Comparison of ENCODE assay signal across 8 cellular contexts in genomic region chr18:8607776-8608682, GRCh38. TPM values are rescaled to one million over a fixed set of nuclear protein-coding genes. Genes with fewer than 3 reads are reported as not detected.
A peak's percentile ranks its signal among the peaks of the same experiment; 100 is the strongest.
DNase-seq lines count a peak whose midpoint lies in the region; ATAC-seq and TF ChIP-seq lines count a peak whose summit lies in the region.

No MANE protein-coding gene starts in this region.

- H4K20me1 ChIP-seq in hepatocyte (ENCODE audit: insufficient read depth, poor library complexity, severe bottlenecking) = peaks cover 28% of the 10 kb centered on the region

- peak overlapping the region; percentile 82; the same call in 1 of the 2 replicates for H3K4me3 ChIP-seq in AG04449 (ENCODE audit: low read depth, low read length)
- H3K4me3 ChIP-seq in WERI-Rb-1 (ENCODE audit: low read depth, low read length) = peak overlapping the region; percentile 68
- H3K4me3 ChIP-seq in hepatocyte = peak overlapping the region; percentile 57
- peak overlapping the region; percentile 87 to 97 (median 94) for H3K4me3 ChIP-seq in stomach

- POLR2A ChIA-PET in AG04449 (lab: Yijun Ruan, JAX) = no interaction called here

- intact Hi-C loops in stomach (cut with DNase I; ENCODE audit: low total_unique reads) = no loop called here

- H3K79me2 ChIP-seq in hepatocyte = peaks cover 34% of the 10 kb centered on the region

- 67% methylated on average over 17 of the region's 17 CpGs for WGBS in hepatocyte (ENCODE audit: low lambda C conversion rate, missing lambda C conversion rate)
- 66 to 74% (median 67%) methylated on average over 17 of the region's 17 CpGs for WGBS in stomach, 5 donors

- H3K9me3 ChIP-seq in WERI-Rb-1 (ENCODE audit: severe bottlenecking) (no peaks in the 10 kb centered on the region), hepatocyte (ENCODE audit: low read depth) (no peaks in the 10 kb centered on the region), stomach (no peaks in the 10 kb centered on the region)

- H3K4me1 ChIP-seq in hepatocyte (ENCODE audit: insufficient read depth) = peaks cover 29% of the 10 kb centered on the region
- peaks cover 26 to 46% (median 41%) of the 10 kb centered on the region in 4 donors for H3K4me1 ChIP-seq in stomach

- no peak for TF ChIP-seq CTCF in AG04449 (IDR thresholded peaks at IDR 0.05; ENCODE audit: insufficient read depth, low read length, missing control alignments)
- no peak for TF ChIP-seq CTCF in WERI-Rb-1 (IDR thresholded peaks at IDR 0.05; ENCODE audit: low read depth, low read length)
- TF ChIP-seq CTCF in hepatocyte (IDR thresholded peaks at IDR 0.05; ENCODE audit: poor library complexity) = no peak
- TF ChIP-seq CTCF in stomach (IDR thresholded peaks at IDR 0.05) = no peak

- no peak for TF ChIP-seq EP300 in stomach (IDR thresholded peaks at IDR 0.05)

- peaks cover 14% of the 10 kb centered on the region for H3K36me3 ChIP-seq in WERI-Rb-1
- no peaks in the 10 kb centered on the region for H3K36me3 ChIP-seq in hepatocyte (replicated peaks; ENCODE audit: insufficient read depth, low read depth)
- H3K36me3 ChIP-seq in stomach = no peaks in the 10 kb centered on the region

- H3K4me2 ChIP-seq in hepatocyte = peak overlapping the region; percentile 82

- H3K27ac ChIP-seq in WERI-Rb-1 = peak overlapping the region; percentile 65; the same call in 1 of the 2 replicates
- peak overlapping the region; percentile 41 for H3K27ac ChIP-seq in hepatocyte
- H3K27ac ChIP-seq in stomach = peak overlapping the region in 4 of 5 donors; percentile 76 to 88 (median 83)

- CTCF ChIA-PET in AG04449 (lab: Yijun Ruan, JAX) = interaction anchor here (1.5 to 3.4 kb wide), 5 partner anchors 8 to 380 kb away, joined by 3 to 25 read pairs (median 6); no protein-coding TSS in a partner anchor

- ATAC-seq in GM21619 (IDR thresholded peaks at IDR 0.05; ENCODE audit: unreplicated experiment) (peak; percentile 35), HG02852 (IDR thresholded peaks at IDR 0.05; ENCODE audit: unreplicated experiment) (no peak)

- no peak for TF ChIP-seq POLR2A in stomach (IDR thresholded peaks at IDR 0.05)

- H3K9me2 ChIP-seq in hepatocyte (replicated peaks; ENCODE audit: insufficient read depth) = no peaks in the 10 kb centered on the region

- H3K27me3 ChIP-seq in WERI-Rb-1 (ENCODE audit: insufficient read depth, low read depth, severe bottlenecking) (no peaks in the 10 kb centered on the region), hepatocyte (no peaks in the 10 kb centered on the region), stomach (no peaks in the 10 kb centered on the region)

- H2AFZ ChIP-seq in hepatocyte = peak overlapping the region; percentile 93

- no peak for DNase-seq in AG04449 (ENCODE audit: low read depth, low spot score)
- no peak for DNase-seq in WERI-Rb-1
- DNase-seq in hepatocyte (ENCODE audit: low spot score) = no peak
- no peak for DNase-seq in stomach
- DNase-seq in COR-L47 (lab: John Stamatoyannopoulos, UW) = no peak
- DNase-seq in H4 (ENCODE audit: low spot score) = no peak

RNA-seq across cellular contexts. Expression of gene RAB12, which starts 1.2 kb away (rescaled TPM):
- total RNA-seq in hepatocyte (28.6 and 33.2 TPM in 2 replicates), stomach (10 to 100 TPM; 10.7 to 88.5 (median 35.2) TPM)
- polyA plus RNA-seq in hepatocyte (4.0 and 4.7 TPM in 2 replicates), stomach (10 to 100 TPM; 14.8 to 24.3 (median 19.1) TPM)
- 68.4 and 71.5 TPM in 2 replicates for total RNA-seq in H4 (2014; rRNA removed; shearing (Covaris generic))
